ENCODE assay signal across 1 cellular context in the genomic region with DNA sequence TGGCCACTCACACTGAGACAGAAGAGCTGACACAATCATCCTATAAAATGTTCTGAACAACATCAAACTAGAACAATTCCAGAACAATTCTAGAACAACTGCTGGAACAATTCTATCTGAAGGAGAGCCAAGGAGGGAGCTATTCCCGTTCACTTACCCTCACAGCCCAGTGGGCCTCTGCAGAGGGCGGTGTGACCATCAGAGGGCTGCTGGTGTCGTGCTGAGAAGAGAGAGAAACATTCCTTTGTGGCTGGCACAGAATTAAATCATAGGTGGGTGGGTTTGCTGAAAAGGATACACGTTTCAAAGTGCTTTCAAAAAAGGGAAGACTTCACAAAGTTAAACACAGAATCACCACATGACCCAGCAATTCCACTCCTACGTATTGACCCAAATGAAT.
TF ChIP-seq lines count a peak whose summit lies in the region.

No MANE protein-coding gene starts in this region.

TF ChIP-seq in endothelial cell of umbilical vein, 7 proteins besides CTCF, POLR2A, EP300 and RAD21:
- no peak for TF ChIP-seq GATA2 (IDR thresholded peaks at IDR 0.05; ENCODE audit: insufficient read depth, insufficient read length, low read depth, low read length)
- TF ChIP-seq EZH2 (IDR thresholded peaks at IDR 0.05; ENCODE audit: borderline replicate concordance, low read depth, low read length, severe bottlenecking) = no peak
